In genomic region chr6:1464796-1465348, GRCh38 we compare ENCODE assay signal across 17 cellular contexts.
DNase-seq lines count a peak whose midpoint lies in the region; FAIRE-seq and TF ChIP-seq lines count a peak whose summit lies in the region.
"Had no signal": no experiment of that assay in that cellular context is flagged by ENCODE, and none has a peak within 500 bp of the region (broad histone marks: within the 10 kb centered on the region; RNA-seq: fewer than 3 reads in every experiment).

No MANE protein-coding gene starts in this region.

- no peaks in the 10 kb centered on the region for H3K9me1 ChIP-seq in keratinocyte (ENCODE audit: control insufficient read depth, extremely low read depth, insufficient read depth, low read length)

- 20% methylated on average over 4 of the region's 6 CpGs for WGBS in mammary epithelial cell (ENCODE audit: low coverage, missing lambda C conversion rate)

- no peaks in the 10 kb centered on the region for H3K9me3 ChIP-seq in mammary epithelial cell (replicated peaks; ENCODE audit: insufficient read depth, low read length)
- H3K9me3 ChIP-seq in breast epithelium = no peaks in the 10 kb centered on the region
- H3K9me3 ChIP-seq in SJCRH30 (replicated peaks) = no peaks in the 10 kb centered on the region
- no peaks in the 10 kb centered on the region for H3K9me3 ChIP-seq in keratinocyte (ENCODE audit: control insufficient read depth, low read depth, low read length)
- H3K9me3 ChIP-seq in ascending aorta = no peaks in the 10 kb centered on the region
- no peaks in the 10 kb centered on the region for H3K9me3 ChIP-seq in CD4-positive, alpha-beta memory T cell (ENCODE audit: control insufficient read depth in 1 of 2, low read length in 2 of 2)
- H3K9me3 ChIP-seq: SK-N-SH had no signal

- H3K27me3 ChIP-seq in mammary epithelial cell (ENCODE audit: insufficient read depth, low read length) = no peaks in the 10 kb centered on the region
- H3K27me3 ChIP-seq in breast epithelium = no peaks in the 10 kb centered on the region
- H3K27me3 ChIP-seq in SJCRH30 = no peaks in the 10 kb centered on the region
- no peaks in the 10 kb centered on the region for H3K27me3 ChIP-seq in keratinocyte (ENCODE audit: control insufficient read depth, extremely low read depth, insufficient read depth, low read length)
- H3K27me3 ChIP-seq in ascending aorta = no peaks in the 10 kb centered on the region
- no peaks in the 10 kb centered on the region for H3K27me3 ChIP-seq in CD4-positive, alpha-beta memory T cell (ENCODE audit: insufficient read depth, low read length)

- intact Hi-C loops in mammary epithelial cell (cut with micrococcal nuclease) (no loop called here), breast epithelium (cut with DNase I; ENCODE audit: low total_unique reads) (loop anchor here (5.0 kb wide), 1 partner anchor 1542 kb away; no protein-coding TSS in a partner anchor), ascending aorta (cut with DNase I) (no loop called here)
- intact Hi-C loops in CD4-positive, alpha-beta memory T cell (cut with micrococcal nuclease) = no loop called here

- H3K4me1 ChIP-seq in mammary epithelial cell (ENCODE audit: insufficient read depth, low read length) (peaks cover 21% of the 10 kb centered on the region), breast epithelium (no peaks in the 10 kb centered on the region), SJCRH30 (no peaks in the 10 kb centered on the region), keratinocyte (ENCODE audit: control insufficient read depth, extremely low read depth, insufficient read depth, low read length) (peaks cover 10% of the 10 kb centered on the region), ascending aorta (no peaks in the 10 kb centered on the region)
- no peaks in the 10 kb centered on the region for H3K4me1 ChIP-seq in CD4-positive, alpha-beta memory T cell (ENCODE audit: insufficient read depth, low read length)

- POLR2A ChIA-PET in CD4-positive, alpha-beta memory T cell (lab: Charles Lee; ENCODE audit: partially characterized antibody) = no interaction called here

- H3K4me1 Mint-ChIP-seq in activated T-cell treated with anti-CD3 and anti-CD28 coated beads, Interleukin-2, amount 50 U/mL, for 24 hours (ENCODE audit: low read depth) = no peaks in the 10 kb centered on the region
- no peaks in the 10 kb centered on the region for H3K4me1 Mint-ChIP-seq in CD4-positive, alpha-beta memory T cell

- no peak overlapping the region for H3K4me3 Mint-ChIP-seq in activated T-cell treated with anti-CD3 and anti-CD28 coated beads, Interleukin-2, amount 50 U/mL, for 24 hours
- no peak overlapping the region for H3K4me3 Mint-ChIP-seq in CD4-positive, alpha-beta memory T cell

- TF ChIP-seq CTCF in mammary epithelial cell (conservative IDR thresholded peaks at IDR 0.05 in 1 of 2, IDR thresholded peaks at IDR 0.05 in 1 of 2; ENCODE audit: extremely low read depth in 1 of 2, insufficient read depth in 1 of 2, low read depth in 1 of 2, low read length in 2 of 2) = no peak
- no peak for TF ChIP-seq CTCF in breast epithelium (IDR thresholded peaks at IDR 0.05)
- no peak for TF ChIP-seq CTCF in keratinocyte (optimal IDR thresholded peaks at IDR 0.05 in 1 of 3, IDR thresholded peaks at IDR 0.05 in 1 of 3, conservative IDR thresholded peaks at IDR 0.05 in 1 of 3; ENCODE audit: extremely low read depth in 1 of 3, insufficient read depth in 2 of 3, low read length in 3 of 3)
- no peak for TF ChIP-seq CTCF in ascending aorta (IDR thresholded peaks at IDR 0.05)

- no peak for TF ChIP-seq POLR2A in breast epithelium (IDR thresholded peaks at IDR 0.05)

- H3K27ac ChIP-seq in mammary epithelial cell (ENCODE audit: insufficient read depth, low read depth, low read length) = no peak overlapping the region
- H3K27ac ChIP-seq in breast epithelium = no peak overlapping the region
- H3K27ac ChIP-seq in SJCRH30 = no peak overlapping the region
- H3K27ac ChIP-seq in keratinocyte (ENCODE audit: control insufficient read depth, insufficient read depth, low read length) = no peak overlapping the region
- H3K27ac ChIP-seq in ascending aorta = no peak overlapping the region
- no peak overlapping the region for H3K27ac ChIP-seq in CD4-positive, alpha-beta memory T cell (ENCODE audit: low read depth, low read length)
- H3K27ac ChIP-seq: GM23248 had no signal

- in situ Hi-C loops in mammary epithelial cell (cut with MboI; ENCODE audit: low sequenced_read_pairs in 2 of 2) = no loop called here

- H3K79me2 ChIP-seq in mammary epithelial cell (ENCODE audit: insufficient read depth, low read length) = no peaks in the 10 kb centered on the region
- H3K79me2 ChIP-seq in keratinocyte (ENCODE audit: control insufficient read depth, insufficient read depth, low read length) = no peaks in the 10 kb centered on the region

- H4K20me1 ChIP-seq in mammary epithelial cell (ENCODE audit: insufficient read depth, low read length) = no peaks in the 10 kb centered on the region
- no peaks in the 10 kb centered on the region for H4K20me1 ChIP-seq in keratinocyte (ENCODE audit: control insufficient read depth, extremely low read depth, insufficient read depth, low read length)

- no peaks in the 10 kb centered on the region for H3K9me3 Mint-ChIP-seq in activated T-cell treated with anti-CD3 and anti-CD28 coated beads, Interleukin-2, amount 50 U/mL, for 24 hours
- peaks cover 0 to 2% (median 0%) of the 10 kb centered on the region in 8 donors for H3K9me3 Mint-ChIP-seq in CD4-positive, alpha-beta memory T cell

- H2AFZ ChIP-seq in mammary epithelial cell (ENCODE audit: low read depth, low read length) (peak overlapping the region; percentile 70), keratinocyte (ENCODE audit: control insufficient read depth, low read length) (peak overlapping the region; percentile 78)
- H2AFZ ChIP-seq: GM23248 had no signal

- DNase-seq in mammary epithelial cell (peak; percentile 8), breast epithelium (ENCODE audit: low spot score in 2 of 2) (no peak), SJCRH30 (peak; percentile 6 to 35), keratinocyte (ENCODE audit: low read depth, low spot score) (no peak), ascending aorta (ENCODE audit: low spot score in 2 of 2) (no peak)
- no peak for DNase-seq in activated T-cell treated with anti-CD3 and anti-CD28 coated beads, Interleukin-2, amount 50 U/mL, for 24 hours
- no peak for DNase-seq in CD4-positive, alpha-beta memory T cell
- DNase-seq: C1 segment of cervical spinal cord, GF-D8, GM23248, KBM-7, NCI-H1417 treated with DMSO at 0.1 percent for 48 hours, NCI-H187 treated with DMSO at 0.1 percent for 48 hours, NCI-H774, SHP77, SK-N-SH had no signal

- H3K4me3 ChIP-seq in mammary epithelial cell (replicated peaks in 1 of 3; ENCODE audit: insufficient read depth in 1 of 3, low read depth in 2 of 3, low read length in 3 of 3) = no peak overlapping the region
- no peak overlapping the region for H3K4me3 ChIP-seq in breast epithelium
- H3K4me3 ChIP-seq in SJCRH30 = no peak overlapping the region
- no peak overlapping the region for H3K4me3 ChIP-seq in keratinocyte (ENCODE audit: control insufficient read depth in 2 of 3, extremely low read depth in 1 of 3, insufficient read depth in 2 of 3, low read depth in 1 of 3, low read length in 3 of 3)
- H3K4me3 ChIP-seq in ascending aorta = no peak overlapping the region
- no peak overlapping the region for H3K4me3 ChIP-seq in CD4-positive, alpha-beta memory T cell (ENCODE audit: low read length in 2 of 2)
- H3K4me3 ChIP-seq: GM23248 had no signal

- dilution Hi-C loops in mammary epithelial cell (cut with HindIII; ENCODE audit: low sequenced_read_pairs) = no loop called here
- dilution Hi-C loops in keratinocyte (cut with MboI; ENCODE audit: extremely low pct_ligation_motif_present, low sequenced_read_pairs) = no loop called here

- no peaks in the 10 kb centered on the region for H3K36me3 Mint-ChIP-seq in activated T-cell treated with anti-CD3 and anti-CD28 coated beads, Interleukin-2, amount 50 U/mL, for 24 hours (ENCODE audit: low read depth)
- no peaks in the 10 kb centered on the region for H3K36me3 Mint-ChIP-seq in CD4-positive, alpha-beta memory T cell

- BruUV-seq in mammary epithelial cell (replicated peaks; lab: Mats Ljungman, UMichigan) = no TSS peak

- FAIRE-seq in keratinocyte (lab: Jason Lieb, UNC) = peak; percentile 67
- FAIRE-seq: HepG2 had no signal

- CTCF ChIA-PET in mammary epithelial cell (lab: Charles Lee; ENCODE audit: low non-redundant PET) = no interaction called here
- CTCF ChIA-PET in CD4-positive, alpha-beta memory T cell (lab: Charles Lee; ENCODE audit: partially characterized antibody) = interaction anchor here (0.7 kb wide), 1 partner anchor 10 kb away, joined by 4 read pairs; no protein-coding TSS in a partner anchor

- H3K9ac ChIP-seq in mammary epithelial cell (ENCODE audit: insufficient read depth, low read length) = no peak overlapping the region
- H3K9ac ChIP-seq in keratinocyte (ENCODE audit: control insufficient read depth, extremely low read depth, insufficient read depth, low read length) = no peak overlapping the region
- H3K9ac ChIP-seq: GM23248, SK-N-SH had no signal

- peaks cover 24% of the 10 kb centered on the region for H3K27me3 Mint-ChIP-seq in activated T-cell treated with anti-CD3 and anti-CD28 coated beads, Interleukin-2, amount 50 U/mL, for 24 hours
- peaks cover 17 to 30% of the 10 kb centered on the region in 2 donors for H3K27me3 Mint-ChIP-seq in CD4-positive, alpha-beta memory T cell

- H3K27ac Mint-ChIP-seq in activated T-cell treated with anti-CD3 and anti-CD28 coated beads, Interleukin-2, amount 50 U/mL, for 24 hours = no peak overlapping the region
- no peak overlapping the region for H3K27ac Mint-ChIP-seq in CD4-positive, alpha-beta memory T cell

- H3K4me2 ChIP-seq in mammary epithelial cell (ENCODE audit: insufficient read depth, low read depth, low read length) (peak overlapping the region; percentile 4), keratinocyte (ENCODE audit: control insufficient read depth, extremely low read depth, insufficient read depth, low read depth, low read length) (peak overlapping the region; percentile 2)
- H3K4me2 ChIP-seq: SK-N-SH had no signal

- no peaks in the 10 kb centered on the region for H3K36me3 ChIP-seq in mammary epithelial cell (ENCODE audit: insufficient read depth, low read length)
- no peaks in the 10 kb centered on the region for H3K36me3 ChIP-seq in breast epithelium
- H3K36me3 ChIP-seq in SJCRH30 = no peaks in the 10 kb centered on the region
- H3K36me3 ChIP-seq in keratinocyte (ENCODE audit: control insufficient read depth in 2 of 2, extremely low read depth in 1 of 2, insufficient read depth in 2 of 2, low read length in 2 of 2) = no peaks in the 10 kb centered on the region
- no peaks in the 10 kb centered on the region for H3K36me3 ChIP-seq in ascending aorta
- no peaks in the 10 kb centered on the region for H3K36me3 ChIP-seq in CD4-positive, alpha-beta memory T cell (ENCODE audit: insufficient read depth, low read length)

Comparison
In these comparisons a context has a peak if more than half of its experiments do, and no peak if none do; other contexts are left out.
1. DNase-seq: peak in mammary epithelial cell (single experiment) and SJCRH30 (2 of 2); none in breast epithelium (0 of 2), keratinocyte (single experiment), ascending aorta (0 of 2), activated T-cell treated with anti-CD3 and anti-CD28 coated beads, Interleukin-2, amount 50 U/mL, for 24 hours (single experiment) and CD4-positive, alpha-beta memory T cell (0 of 5).